In the genomic region with DNA sequence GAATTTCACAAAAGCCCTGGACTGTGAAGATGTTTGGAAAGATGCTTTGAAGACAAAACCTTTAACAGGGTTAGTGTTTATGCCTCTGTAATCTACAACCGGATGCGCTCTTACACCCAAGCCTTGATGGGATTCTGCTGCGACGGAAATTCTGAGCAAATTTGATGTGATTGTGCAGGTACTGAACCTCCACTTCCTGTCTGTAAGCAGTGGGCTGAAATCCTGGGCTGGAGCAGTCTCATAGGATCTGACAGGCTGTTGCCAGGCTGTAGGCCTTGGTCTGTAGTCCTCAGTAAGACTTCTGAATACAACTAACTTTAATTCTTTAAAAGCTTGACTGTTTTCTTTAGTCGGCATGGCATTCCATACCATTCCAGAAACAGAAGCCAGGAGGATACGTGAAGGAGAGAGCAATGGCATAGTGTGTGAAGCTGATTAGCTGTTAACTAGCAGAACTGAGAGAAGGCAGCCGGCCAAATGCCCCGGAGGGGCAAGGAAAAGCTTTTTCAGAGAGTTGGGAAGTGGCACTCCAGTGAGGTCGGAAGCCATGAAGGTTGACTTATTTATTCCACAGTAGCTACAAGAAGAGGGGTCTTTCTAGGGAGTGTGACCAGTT, we compare ENCODE assay signal across 9 cellular contexts.
DNase-seq lines count a peak whose midpoint lies in the region; ATAC-seq lines count a peak whose summit lies in the region.
"Had no signal": no experiment of that assay in that cellular context is flagged by ENCODE, and none has a peak within 500 bp of the region (broad histone marks: within the 10 kb centered on the region; RNA-seq: fewer than 3 reads in every experiment).

No MANE protein-coding gene starts in this region.

- H3K9me3 ChIP-seq in SK-N-MC (ENCODE audit: low read depth, low read length): no peaks in the 10 kb centered on the region

- no peaks in the 10 kb centered on the region for H3K36me3 ChIP-seq in SK-N-MC (ENCODE audit: insufficient read depth, low read length)

- H3K4me3 ChIP-seq in SK-N-MC: no peak overlapping the region

- H3K27ac ChIP-seq in SK-N-MC: no peak overlapping the region

- no peak overlapping the region for H3K9ac ChIP-seq in SK-N-MC (ENCODE audit: insufficient read length)

- no peak for ATAC-seq in HG03521 (IDR thresholded peaks at IDR 0.05; ENCODE audit: unreplicated experiment)

- peak; percentile 14 for DNase-seq in SK-N-MC (ENCODE audit: low read depth, low spot score)
- DNase-seq in activated effector memory CD4-positive, alpha-beta T cell treated with Interleukin-2 at 50 U/mL for 16 hours: peak; percentile 25
- DNase-seq in kidney glomerular epithelial cell (lab: John Stamatoyannopoulos, UW): peak; percentile 8
- peak in 2 of 3 experiments; percentile 43 to 56 for DNase-seq in stimulated activated CD4-positive, alpha-beta T cell treated with anti-CD3 and anti-CD28 coated beads, TNF-alpha, amount 100 ng/mL, for 4 hours (ENCODE audit: low read depth in 3 of 3)
- no peak for DNase-seq in NCI-H526 treated with DMSO at 0.1 percent for 48 hours (lab: John Stamatoyannopoulos, UW)
- no peak for DNase-seq in NCI-H345 treated with DMSO at 0.1 percent for 48 hours (lab: John Stamatoyannopoulos, UW; ENCODE audit: unreplicated experiment)
- DNase-seq in NCI-H1417 treated with DMSO at 0.1 percent for 48 hours (lab: John Stamatoyannopoulos, UW): no peak
- DNase-seq: head of caudate nucleus had no signal

Comparison
In these comparisons a context has a peak if more than half of its experiments do, and no peak if none do; other contexts are left out.
1. DNase-seq: peak in SK-N-MC (single experiment), activated effector memory CD4-positive, alpha-beta T cell treated with Interleukin-2 at 50 U/mL for 16 hours (single experiment), kidney glomerular epithelial cell (single experiment) and stimulated activated CD4-positive, alpha-beta T cell treated with anti-CD3 and anti-CD28 coated beads, TNF-alpha, amount 100 ng/mL, for 4 hours (2 of 3); none in NCI-H526 treated with DMSO at 0.1 percent for 48 hours (single experiment), NCI-H345 treated with DMSO at 0.1 percent for 48 hours (single experiment) and NCI-H1417 treated with DMSO at 0.1 percent for 48 hours (single experiment).